Comparison of ENCODE assay signal across 1 cellular context in the genomic region with DNA sequence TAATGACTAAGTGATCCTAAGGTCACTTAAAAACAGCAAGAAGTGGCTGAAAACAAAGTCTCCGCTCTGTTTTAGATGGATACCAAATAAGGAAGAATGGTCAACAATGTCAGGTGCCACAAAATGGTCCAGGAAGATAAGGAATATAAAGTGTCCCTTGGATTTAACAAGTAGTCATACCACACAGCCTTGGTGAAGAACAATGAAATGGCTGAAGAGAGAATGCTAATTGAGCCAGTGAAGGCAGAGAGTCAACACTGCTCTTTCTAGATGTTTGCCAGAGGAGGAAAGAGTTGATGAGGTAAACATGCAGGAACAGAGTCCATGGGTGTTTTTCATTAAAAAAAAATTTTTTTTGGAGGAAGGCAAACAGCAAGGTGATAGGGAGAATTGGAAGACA.
A peak's percentile ranks its signal among the peaks of the same experiment; 100 is the strongest.
TF ChIP-seq lines count a peak whose summit lies in the region.

No MANE protein-coding gene starts in this region.

TF ChIP-seq in HepG2, 621 proteins besides CTCF, POLR2A, EP300 and RAD21 (continued from another document and continues in another):
- TF ChIP-seq, protein P1, sequence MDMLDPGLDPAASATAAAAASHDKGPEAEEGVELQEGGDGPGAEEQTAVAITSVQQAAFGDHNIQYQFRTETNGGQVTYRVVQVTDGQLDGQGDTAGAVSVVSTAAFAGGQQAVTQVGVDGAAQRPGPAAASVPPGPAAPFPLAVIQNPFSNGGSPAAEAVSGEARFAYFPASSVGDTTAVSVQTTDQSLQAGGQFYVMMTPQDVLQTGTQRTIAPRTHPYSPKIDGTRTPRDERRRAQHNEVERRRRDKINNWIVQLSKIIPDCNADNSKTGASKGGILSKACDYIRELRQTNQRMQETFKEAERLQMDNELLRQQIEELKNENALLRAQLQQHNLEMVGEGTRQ (IDR thresholded peaks at IDR 0.05; ENCODE audit: low read depth, low read length): no peak
- TF ChIP-seq, protein P1 (CRISPR knock-in tag; IDR thresholded peaks at IDR 0.05; ENCODE audit: borderline replicate concordance): no peak
- TF ChIP-seq ZNF773 (CRISPR knock-in tag; IDR thresholded peaks at IDR 0.05; ENCODE audit: borderline replicate concordance) (no peak), ZNF264 (CRISPR knock-in tag; IDR thresholded peaks at IDR 0.05) (no peak), ZKSCAN8 (CRISPR knock-in tag; IDR thresholded peaks at IDR 0.05; ENCODE audit: borderline replicate concordance) (no peak), ZNF337 (CRISPR knock-in tag; IDR thresholded peaks at IDR 0.05; ENCODE audit: borderline replicate concordance, low read depth) (no peak), ZNF10 (CRISPR knock-in tag; IDR thresholded peaks at IDR 0.05; ENCODE audit: borderline replicate concordance, low read depth) (no peak), RBAK (CRISPR knock-in tag; IDR thresholded peaks at IDR 0.05) (no peak), KMT2B (CRISPR knock-in tag; IDR thresholded peaks at IDR 0.05) (no peak), TEAD2 (CRISPR knock-in tag; IDR thresholded peaks at IDR 0.05) (no peak), MED8 (CRISPR knock-in tag; IDR thresholded peaks at IDR 0.05; ENCODE audit: insufficient replicate concordance) (no peak), ZNF564 (CRISPR knock-in tag; IDR thresholded peaks at IDR 0.05) (no peak), ZNF777 (CRISPR knock-in tag; IDR thresholded peaks at IDR 0.05) (no peak), NR2F6 (IDR thresholded peaks at IDR 0.05) (no peak), NR2F6 (CRISPR knock-in tag; IDR thresholded peaks at IDR 0.05) (peak; percentile 33; the same call in 1 of the 2 replicates), SCMH1 (CRISPR knock-in tag; IDR thresholded peaks at IDR 0.05; ENCODE audit: borderline replicate concordance) (no peak), RNF2 (conservative IDR thresholded peaks at IDR 0.05; ENCODE audit: low read depth) (no peak), LCORL (IDR thresholded peaks at IDR 0.05) (no peak), LCORL (CRISPR knock-in tag; IDR thresholded peaks at IDR 0.05) (no peak), ZNF484 (CRISPR knock-in tag; IDR thresholded peaks at IDR 0.05; ENCODE audit: borderline replicate concordance, low read depth) (no peak), SYNCRIP (IDR thresholded peaks at IDR 0.05; ENCODE audit: insufficient read depth, low read depth, low read length) (no peak), SMAD3 (CRISPR knock-in tag; IDR thresholded peaks at IDR 0.05) (0 out of 2 replicates have a peak, but pooled peaks have one; percentile 34), IKZF4 (CRISPR knock-in tag; IDR thresholded peaks at IDR 0.05; ENCODE audit: borderline replicate concordance, low read depth, not compliant biosample characterization) (no peak), ISL2 (CRISPR knock-in tag; IDR thresholded peaks at IDR 0.05) (no peak), ZNF260 (CRISPR knock-in tag; IDR thresholded peaks at IDR 0.05; ENCODE audit: borderline replicate concordance, low read depth) (no peak)
- TF ChIP-seq, protein P2, sequence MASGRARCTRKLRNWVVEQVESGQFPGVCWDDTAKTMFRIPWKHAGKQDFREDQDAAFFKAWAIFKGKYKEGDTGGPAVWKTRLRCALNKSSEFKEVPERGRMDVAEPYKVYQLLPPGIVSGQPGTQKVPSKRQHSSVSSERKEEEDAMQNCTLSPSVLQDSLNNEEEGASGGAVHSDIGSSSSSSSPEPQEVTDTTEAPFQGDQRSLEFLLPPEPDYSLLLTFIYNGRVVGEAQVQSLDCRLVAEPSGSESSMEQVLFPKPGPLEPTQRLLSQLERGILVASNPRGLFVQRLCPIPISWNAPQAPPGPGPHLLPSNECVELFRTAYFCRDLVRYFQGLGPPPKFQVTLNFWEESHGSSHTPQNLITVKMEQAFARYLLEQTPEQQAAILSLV (CRISPR knock-in tag; IDR thresholded peaks at IDR 0.05; ENCODE audit: borderline replicate concordance): no peak
- TF ChIP-seq, protein P3, sequence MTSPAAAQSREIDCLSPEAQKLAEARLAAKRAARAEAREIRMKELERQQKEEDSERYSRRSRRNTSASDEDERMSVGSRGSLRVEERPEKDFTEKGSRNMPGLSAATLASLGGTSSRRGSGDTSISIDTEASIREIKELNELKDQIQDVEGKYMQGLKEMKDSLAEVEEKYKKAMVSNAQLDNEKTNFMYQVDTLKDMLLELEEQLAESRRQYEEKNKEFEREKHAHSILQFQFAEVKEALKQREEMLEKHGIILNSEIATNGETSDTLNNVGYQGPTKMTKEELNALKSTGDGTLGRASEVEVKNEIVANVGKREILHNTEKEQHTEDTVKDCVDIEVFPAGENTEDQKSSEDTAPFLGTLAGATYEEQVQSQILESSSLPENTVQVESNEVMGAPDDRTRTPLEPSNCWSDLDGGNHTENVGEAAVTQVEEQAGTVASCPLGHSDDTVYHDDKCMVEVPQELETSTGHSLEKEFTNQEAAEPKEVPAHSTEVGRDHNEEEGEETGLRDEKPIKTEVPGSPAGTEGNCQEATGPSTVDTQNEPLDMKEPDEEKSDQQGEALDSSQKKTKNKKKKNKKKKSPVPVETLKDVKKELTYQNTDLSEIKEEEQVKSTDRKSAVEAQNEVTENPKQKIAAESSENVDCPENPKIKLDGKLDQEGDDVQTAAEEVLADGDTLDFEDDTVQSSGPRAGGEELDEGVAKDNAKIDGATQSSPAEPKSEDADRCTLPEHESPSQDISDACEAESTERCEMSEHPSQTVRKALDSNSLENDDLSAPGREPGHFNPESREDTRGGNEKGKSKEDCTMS (CRISPR knock-in tag; conservative IDR thresholded peaks at IDR 0.05): no peak
- TF ChIP-seq, protein P4, sequence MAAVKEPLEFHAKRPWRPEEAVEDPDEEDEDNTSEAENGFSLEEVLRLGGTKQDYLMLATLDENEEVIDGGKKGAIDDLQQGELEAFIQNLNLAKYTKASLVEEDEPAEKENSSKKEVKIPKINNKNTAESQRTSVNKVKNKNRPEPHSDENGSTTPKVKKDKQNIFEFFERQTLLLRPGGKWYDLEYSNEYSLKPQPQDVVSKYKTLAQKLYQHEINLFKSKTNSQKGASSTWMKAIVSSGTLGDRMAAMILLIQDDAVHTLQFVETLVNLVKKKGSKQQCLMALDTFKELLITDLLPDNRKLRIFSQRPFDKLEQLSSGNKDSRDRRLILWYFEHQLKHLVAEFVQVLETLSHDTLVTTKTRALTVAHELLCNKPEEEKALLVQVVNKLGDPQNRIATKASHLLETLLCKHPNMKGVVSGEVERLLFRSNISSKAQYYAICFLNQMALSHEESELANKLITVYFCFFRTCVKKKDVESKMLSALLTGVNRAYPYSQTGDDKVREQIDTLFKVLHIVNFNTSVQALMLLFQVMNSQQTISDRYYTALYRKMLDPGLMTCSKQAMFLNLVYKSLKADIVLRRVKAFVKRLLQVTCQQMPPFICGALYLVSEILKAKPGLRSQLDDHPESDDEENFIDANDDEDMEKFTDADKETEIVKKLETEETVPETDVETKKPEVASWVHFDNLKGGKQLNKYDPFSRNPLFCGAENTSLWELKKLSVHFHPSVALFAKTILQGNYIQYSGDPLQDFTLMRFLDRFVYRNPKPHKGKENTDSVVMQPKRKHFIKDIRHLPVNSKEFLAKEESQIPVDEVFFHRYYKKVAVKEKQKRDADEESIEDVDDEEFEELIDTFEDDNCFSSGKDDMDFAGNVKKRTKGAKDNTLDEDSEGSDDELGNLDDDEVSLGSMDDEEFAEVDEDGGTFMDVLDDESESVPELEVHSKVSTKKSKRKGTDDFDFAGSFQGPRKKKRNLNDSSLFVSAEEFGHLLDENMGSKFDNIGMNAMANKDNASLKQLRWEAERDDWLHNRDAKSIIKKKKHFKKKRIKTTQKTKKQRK (IDR thresholded peaks at IDR 0.05; ENCODE audit: low read length): no peak
- TF ChIP-seq, protein P5, sequence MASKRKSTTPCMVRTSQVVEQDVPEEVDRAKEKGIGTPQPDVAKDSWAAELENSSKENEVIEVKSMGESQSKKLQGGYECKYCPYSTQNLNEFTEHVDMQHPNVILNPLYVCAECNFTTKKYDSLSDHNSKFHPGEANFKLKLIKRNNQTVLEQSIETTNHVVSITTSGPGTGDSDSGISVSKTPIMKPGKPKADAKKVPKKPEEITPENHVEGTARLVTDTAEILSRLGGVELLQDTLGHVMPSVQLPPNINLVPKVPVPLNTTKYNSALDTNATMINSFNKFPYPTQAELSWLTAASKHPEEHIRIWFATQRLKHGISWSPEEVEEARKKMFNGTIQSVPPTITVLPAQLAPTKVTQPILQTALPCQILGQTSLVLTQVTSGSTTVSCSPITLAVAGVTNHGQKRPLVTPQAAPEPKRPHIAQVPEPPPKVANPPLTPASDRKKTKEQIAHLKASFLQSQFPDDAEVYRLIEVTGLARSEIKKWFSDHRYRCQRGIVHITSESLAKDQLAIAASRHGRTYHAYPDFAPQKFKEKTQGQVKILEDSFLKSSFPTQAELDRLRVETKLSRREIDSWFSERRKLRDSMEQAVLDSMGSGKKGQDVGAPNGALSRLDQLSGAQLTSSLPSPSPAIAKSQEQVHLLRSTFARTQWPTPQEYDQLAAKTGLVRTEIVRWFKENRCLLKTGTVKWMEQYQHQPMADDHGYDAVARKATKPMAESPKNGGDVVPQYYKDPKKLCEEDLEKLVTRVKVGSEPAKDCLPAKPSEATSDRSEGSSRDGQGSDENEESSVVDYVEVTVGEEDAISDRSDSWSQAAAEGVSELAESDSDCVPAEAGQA (IDR thresholded peaks at IDR 0.05; ENCODE audit: low read depth): no peak
- TF ChIP-seq, protein P5 (CRISPR knock-in tag; IDR thresholded peaks at IDR 0.05; ENCODE audit: borderline replicate concordance): no peak
- TF ChIP-seq, protein P6, sequence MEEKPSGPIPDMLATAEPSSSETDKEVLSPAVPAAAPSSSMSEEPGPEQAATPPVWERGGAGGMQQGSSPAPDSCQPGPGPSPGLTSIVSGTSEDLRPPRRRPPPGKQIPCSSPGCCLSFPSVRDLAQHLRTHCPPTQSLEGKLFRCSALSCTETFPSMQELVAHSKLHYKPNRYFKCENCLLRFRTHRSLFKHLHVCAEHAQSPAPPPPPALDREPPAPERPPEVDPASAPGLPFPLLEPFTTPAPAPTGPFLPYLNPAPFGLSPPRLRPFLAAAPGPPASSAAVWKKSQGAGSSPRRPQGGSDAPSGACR (CRISPR knock-in tag; IDR thresholded peaks at IDR 0.05): no peak
- TF ChIP-seq, protein P7, sequence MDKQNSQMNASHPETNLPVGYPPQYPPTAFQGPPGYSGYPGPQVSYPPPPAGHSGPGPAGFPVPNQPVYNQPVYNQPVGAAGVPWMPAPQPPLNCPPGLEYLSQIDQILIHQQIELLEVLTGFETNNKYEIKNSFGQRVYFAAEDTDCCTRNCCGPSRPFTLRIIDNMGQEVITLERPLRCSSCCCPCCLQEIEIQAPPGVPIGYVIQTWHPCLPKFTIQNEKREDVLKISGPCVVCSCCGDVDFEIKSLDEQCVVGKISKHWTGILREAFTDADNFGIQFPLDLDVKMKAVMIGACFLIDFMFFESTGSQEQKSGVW (CRISPR knock-in tag; IDR thresholded peaks at IDR 0.05; ENCODE audit: borderline replicate concordance): no peak
- TF ChIP-seq, protein P8, sequence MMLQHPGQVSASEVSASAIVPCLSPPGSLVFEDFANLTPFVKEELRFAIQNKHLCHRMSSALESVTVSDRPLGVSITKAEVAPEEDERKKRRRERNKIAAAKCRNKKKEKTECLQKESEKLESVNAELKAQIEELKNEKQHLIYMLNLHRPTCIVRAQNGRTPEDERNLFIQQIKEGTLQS (CRISPR knock-in tag; IDR thresholded peaks at IDR 0.05): no peak
- TF ChIP-seq, protein P9, sequence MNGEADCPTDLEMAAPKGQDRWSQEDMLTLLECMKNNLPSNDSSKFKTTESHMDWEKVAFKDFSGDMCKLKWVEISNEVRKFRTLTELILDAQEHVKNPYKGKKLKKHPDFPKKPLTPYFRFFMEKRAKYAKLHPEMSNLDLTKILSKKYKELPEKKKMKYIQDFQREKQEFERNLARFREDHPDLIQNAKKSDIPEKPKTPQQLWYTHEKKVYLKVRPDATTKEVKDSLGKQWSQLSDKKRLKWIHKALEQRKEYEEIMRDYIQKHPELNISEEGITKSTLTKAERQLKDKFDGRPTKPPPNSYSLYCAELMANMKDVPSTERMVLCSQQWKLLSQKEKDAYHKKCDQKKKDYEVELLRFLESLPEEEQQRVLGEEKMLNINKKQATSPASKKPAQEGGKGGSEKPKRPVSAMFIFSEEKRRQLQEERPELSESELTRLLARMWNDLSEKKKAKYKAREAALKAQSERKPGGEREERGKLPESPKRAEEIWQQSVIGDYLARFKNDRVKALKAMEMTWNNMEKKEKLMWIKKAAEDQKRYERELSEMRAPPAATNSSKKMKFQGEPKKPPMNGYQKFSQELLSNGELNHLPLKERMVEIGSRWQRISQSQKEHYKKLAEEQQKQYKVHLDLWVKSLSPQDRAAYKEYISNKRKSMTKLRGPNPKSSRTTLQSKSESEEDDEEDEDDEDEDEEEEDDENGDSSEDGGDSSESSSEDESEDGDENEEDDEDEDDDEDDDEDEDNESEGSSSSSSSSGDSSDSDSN (CRISPR knock-in tag; IDR thresholded peaks at IDR 0.05): no peak
- TF ChIP-seq, protein P10, sequence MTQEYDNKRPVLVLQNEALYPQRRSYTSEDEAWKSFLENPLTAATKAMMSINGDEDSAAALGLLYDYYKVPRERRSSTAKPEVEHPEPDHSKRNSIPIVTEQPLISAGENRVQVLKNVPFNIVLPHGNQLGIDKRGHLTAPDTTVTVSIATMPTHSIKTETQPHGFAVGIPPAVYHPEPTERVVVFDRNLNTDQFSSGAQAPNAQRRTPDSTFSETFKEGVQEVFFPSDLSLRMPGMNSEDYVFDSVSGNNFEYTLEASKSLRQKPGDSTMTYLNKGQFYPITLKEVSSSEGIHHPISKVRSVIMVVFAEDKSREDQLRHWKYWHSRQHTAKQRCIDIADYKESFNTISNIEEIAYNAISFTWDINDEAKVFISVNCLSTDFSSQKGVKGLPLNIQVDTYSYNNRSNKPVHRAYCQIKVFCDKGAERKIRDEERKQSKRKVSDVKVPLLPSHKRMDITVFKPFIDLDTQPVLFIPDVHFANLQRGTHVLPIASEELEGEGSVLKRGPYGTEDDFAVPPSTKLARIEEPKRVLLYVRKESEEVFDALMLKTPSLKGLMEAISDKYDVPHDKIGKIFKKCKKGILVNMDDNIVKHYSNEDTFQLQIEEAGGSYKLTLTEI (CRISPR knock-in tag; conservative IDR thresholded peaks at IDR 0.05): no peak
